ENCODE assay signal across 8 cellular contexts in the genomic region with DNA sequence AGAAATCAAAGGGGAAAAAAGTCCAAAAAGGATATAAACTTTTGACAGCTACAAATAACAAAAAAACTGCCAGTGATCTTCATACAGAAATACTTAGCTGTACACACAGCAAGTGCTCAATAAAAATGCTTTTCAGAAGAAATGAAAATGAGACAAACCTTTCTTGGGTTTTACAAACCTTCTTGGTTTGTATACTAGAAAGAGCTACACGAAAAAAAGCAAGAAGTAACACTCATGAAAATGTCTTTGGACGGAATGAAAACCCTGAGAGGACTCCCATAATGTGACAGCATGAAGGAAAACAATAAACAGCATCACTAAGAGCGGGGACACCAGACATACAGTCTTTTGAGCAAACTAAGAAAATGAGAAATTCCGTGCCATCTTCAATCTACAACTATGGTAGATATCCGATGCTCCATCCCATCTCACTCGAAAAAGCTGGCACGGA.
A peak's percentile ranks its signal among the peaks of the same experiment; 100 is the strongest.
DNase-seq lines count a peak whose midpoint lies in the region; ATAC-seq and TF ChIP-seq lines count a peak whose summit lies in the region.

No MANE protein-coding gene starts in this region.

- peaks cover 7 to 15% of the 10 kb centered on the region in 2 donors for H3K4me1 ChIP-seq in muscle layer of duodenum (ENCODE audit: control insufficient read depth in 1 of 2, insufficient read depth in 2 of 2, low read length in 2 of 2)

- ATAC-seq in HG03342 (IDR thresholded peaks at IDR 0.05; ENCODE audit: unreplicated experiment) (no peak), GM18520 (IDR thresholded peaks at IDR 0.05; ENCODE audit: unreplicated experiment) (no peak), HG02610 (IDR thresholded peaks at IDR 0.05; ENCODE audit: unreplicated experiment) (no peak)

- intact Hi-C loops in dendritic cell treated with granulocyte-macrophage colony-stimulating factor and Interleukin-4, amounts not matched to agents 40 ng/mL and 50 ng/mL, for 4 days (cut with micrococcal nuclease): loop anchor here (5.0 kb wide), 1 partner anchor 504 kb away; a partner anchor contains a TSS

- peak overlapping the region; percentile 87 for H3K27ac Mint-ChIP-seq in dendritic cell treated with granulocyte-macrophage colony-stimulating factor and Interleukin-4, amounts not matched to agents 40 ng/mL and 50 ng/mL, for 4 days

- H3K4me3 ChIP-seq in GM06990 (replicated peaks; ENCODE audit: low read depth, low read length): peak overlapping the region; percentile 82
- peak overlapping the region; percentile 87 to 96 for H3K4me3 ChIP-seq in muscle layer of duodenum (ENCODE audit: low read depth in 1 of 2, low read length in 2 of 2)

- no peaks in the 10 kb centered on the region for H3K9me3 ChIP-seq in muscle layer of duodenum (ENCODE audit: control insufficient read depth in 1 of 2, low read length in 2 of 2)

- H3K36me3 ChIP-seq in GM06990 (ENCODE audit: control insufficient read depth, insufficient read depth, low read length) (no peaks in the 10 kb centered on the region), muscle layer of duodenum (ENCODE audit: control insufficient read depth in 1 of 2, insufficient read depth in 2 of 2, low read length in 2 of 2) (no peaks in the 10 kb centered on the region)

- H3K4me3 Mint-ChIP-seq in dendritic cell treated with granulocyte-macrophage colony-stimulating factor and Interleukin-4, amounts not matched to agents 40 ng/mL and 50 ng/mL, for 4 days: peak overlapping the region; percentile 99

- peak overlapping the region; percentile 82 for H3K27ac ChIP-seq in muscle layer of duodenum (ENCODE audit: low read length)

- DNase-seq in GM06990 (ENCODE audit: extremely low read depth, insufficient read length): no peak
- DNase-seq in NCI-H69 (lab: John Stamatoyannopoulos, UW): peak; percentile 36
- no peak for DNase-seq in NOMO-1 (lab: John Stamatoyannopoulos, UW; ENCODE audit: unreplicated experiment in 2 of 2)

- TF ChIP-seq CTCF in GM06990 (IDR thresholded peaks at IDR 0.05; ENCODE audit: insufficient read depth, low read length, poor library complexity, severe bottlenecking): no peak

- peaks cover 26% of the 10 kb centered on the region for H3K4me1 Mint-ChIP-seq in dendritic cell treated with granulocyte-macrophage colony-stimulating factor and Interleukin-4, amounts not matched to agents 40 ng/mL and 50 ng/mL, for 4 days (ENCODE audit: low read depth)

- peaks cover 9% of the 10 kb centered on the region for H3K27me3 Mint-ChIP-seq in dendritic cell treated with granulocyte-macrophage colony-stimulating factor and Interleukin-4, amounts not matched to agents 40 ng/mL and 50 ng/mL, for 4 days

- peaks cover 8% of the 10 kb centered on the region for H3K36me3 Mint-ChIP-seq in dendritic cell treated with granulocyte-macrophage colony-stimulating factor and Interleukin-4, amounts not matched to agents 40 ng/mL and 50 ng/mL, for 4 days (ENCODE audit: low read depth)

- H3K27me3 ChIP-seq in GM06990 (replicated peaks; ENCODE audit: control insufficient read depth, insufficient read depth, low read length) (no peaks in the 10 kb centered on the region), muscle layer of duodenum (ENCODE audit: low read depth, low read length) (no peaks in the 10 kb centered on the region)

- no peaks in the 10 kb centered on the region for H3K9me3 Mint-ChIP-seq in dendritic cell treated with granulocyte-macrophage colony-stimulating factor and Interleukin-4, amounts not matched to agents 40 ng/mL and 50 ng/mL, for 4 days
